Comparison of ENCODE assay signal across 16 cellular contexts in genomic region chr10:8897769-8898168, GRCh38.
DNase-seq lines count a peak whose midpoint lies in the region; ATAC-seq and TF ChIP-seq lines count a peak whose summit lies in the region.
"Had no signal": no experiment of that assay in that cellular context is flagged by ENCODE, and none has a peak within 500 bp of the region (broad histone marks: within the 10 kb centered on the region; RNA-seq: fewer than 3 reads in every experiment).

No MANE protein-coding gene starts in this region.

- H3K79me2 ChIP-seq in PC-9 (ENCODE audit: low read depth), result no peaks in the 10 kb centered on the region

- H3K9me3 ChIP-seq in PC-9 (ENCODE audit: insufficient read depth, low read depth), result no peaks in the 10 kb centered on the region
- H3K9me3 ChIP-seq: BLaER1 had no signal

- intact Hi-C loops in PC-9 (cut with micrococcal nuclease; ENCODE audit: unreplicated experiment), result no loop called here

- H3K27me3 Mint-ChIP-seq in activated CD8-positive, alpha-beta memory T cell treated with anti-CD3 and anti-CD28 coated beads, Interleukin-2, amount 10 ng/mL, durations not matched to agents 7 days and 5 days, result no peaks in the 10 kb centered on the region
- no peaks in the 10 kb centered on the region for H3K27me3 Mint-ChIP-seq in stimulated activated naive CD8-positive, alpha-beta T cell treated with anti-CD3 and anti-CD28 coated beads, Interleukin-15, Interleukin-2, amounts not matched to agents 100 ng/mL and 50 ng/mL, for 24 hours
- H3K27me3 Mint-ChIP-seq in stimulated activated naive CD8-positive, alpha-beta T cell treated with anti-CD3 and anti-CD28 coated beads, Interleukin-15, amount 100 ng/mL, for 72 hours, result no peaks in the 10 kb centered on the region
- no peaks in the 10 kb centered on the region for H3K27me3 Mint-ChIP-seq in activated CD4-positive, alpha-beta memory T cell treated with anti-CD3 and anti-CD28 coated beads, Interleukin-2, amount 10 ng/mL, durations not matched to agents 7 days and 5 days

- no peak overlapping the region for H2AFZ ChIP-seq in PC-9

- H3K9me2 ChIP-seq in PC-9 (ENCODE audit: insufficient read depth), result no peaks in the 10 kb centered on the region

- ATAC-seq in activated CD8-positive, alpha-beta memory T cell treated with anti-CD3 and anti-CD28 coated beads, Interleukin-2, amount 10 ng/mL, durations not matched to agents 7 days and 5 days, result peak; percentile 27
- no peak for ATAC-seq in stimulated activated naive CD8-positive, alpha-beta T cell treated with anti-CD3 and anti-CD28 coated beads, Interleukin-15, amount 100 ng/mL, for 72 hours

- no peaks in the 10 kb centered on the region for H3F3A ChIP-seq in PC-9 (ENCODE audit: insufficient read depth, low read depth)

- no peak overlapping the region for H3K27ac ChIP-seq in PC-9
- H3K27ac ChIP-seq: 22Rv1, BLaER1 had no signal

- no peaks in the 10 kb centered on the region for H3K4me1 ChIP-seq in PC-9 (replicated peaks; ENCODE audit: insufficient read depth)

- no peaks in the 10 kb centered on the region for H3K4me1 Mint-ChIP-seq in activated CD8-positive, alpha-beta memory T cell treated with anti-CD3 and anti-CD28 coated beads, Interleukin-2, amount 10 ng/mL, durations not matched to agents 7 days and 5 days
- H3K4me1 Mint-ChIP-seq in stimulated activated naive CD8-positive, alpha-beta T cell treated with anti-CD3 and anti-CD28 coated beads, Interleukin-15, Interleukin-2, amounts not matched to agents 100 ng/mL and 50 ng/mL, for 24 hours (ENCODE audit: low read depth), result peaks cover 35% of the 10 kb centered on the region
- peaks cover 17% of the 10 kb centered on the region for H3K4me1 Mint-ChIP-seq in stimulated activated naive CD8-positive, alpha-beta T cell treated with anti-CD3 and anti-CD28 coated beads, Interleukin-15, amount 100 ng/mL, for 72 hours
- peaks cover 10% of the 10 kb centered on the region for H3K4me1 Mint-ChIP-seq in activated CD4-positive, alpha-beta memory T cell treated with anti-CD3 and anti-CD28 coated beads, Interleukin-2, amount 10 ng/mL, durations not matched to agents 7 days and 5 days

- H3K36me3 Mint-ChIP-seq in activated CD8-positive, alpha-beta memory T cell treated with anti-CD3 and anti-CD28 coated beads, Interleukin-2, amount 10 ng/mL, durations not matched to agents 7 days and 5 days, result no peaks in the 10 kb centered on the region
- H3K36me3 Mint-ChIP-seq in stimulated activated naive CD8-positive, alpha-beta T cell treated with anti-CD3 and anti-CD28 coated beads, Interleukin-15, Interleukin-2, amounts not matched to agents 100 ng/mL and 50 ng/mL, for 24 hours (ENCODE audit: low read depth), result peaks cover 4% of the 10 kb centered on the region
- H3K36me3 Mint-ChIP-seq in activated CD4-positive, alpha-beta memory T cell treated with anti-CD3 and anti-CD28 coated beads, Interleukin-2, amount 10 ng/mL, durations not matched to agents 7 days and 5 days (ENCODE audit: low read depth), result no peaks in the 10 kb centered on the region

- POLR2A ChIA-PET in activated CD4-positive, alpha-beta memory T cell treated with anti-CD3 and anti-CD28 coated beads, Interleukin-2, amount 10 ng/mL, durations not matched to agents 7 days and 5 days (lab: Charles Lee), result interaction anchor here (1.0 kb wide), 1 partner anchor 14 kb away, joined by 3 read pairs; no protein-coding TSS in a partner anchor
- POLR2A ChIA-PET in PC-9 (lab: Charles Lee; ENCODE audit: unreplicated experiment), result no interaction called here

- no peaks in the 10 kb centered on the region for H3K27me3 ChIP-seq in PC-9 (ENCODE audit: insufficient read depth, low read depth)
- H3K27me3 ChIP-seq: BLaER1 had no signal

- no peak overlapping the region for H3K4me3 ChIP-seq in PC-9
- H3K4me3 ChIP-seq: BLaER1 had no signal

- no peak for DNase-seq in activated CD8-positive, alpha-beta memory T cell treated with anti-CD3 and anti-CD28 coated beads, Interleukin-2, amount 10 ng/mL, durations not matched to agents 7 days and 5 days
- DNase-seq in activated CD8-positive, alpha-beta memory T cell treated with anti-CD3 and anti-CD28 coated beads, Interleukin-2, amount 50 U/mL, for 48 hours, result no peak
- DNase-seq in stimulated activated naive CD8-positive, alpha-beta T cell treated with anti-CD3 and anti-CD28 coated beads, Interleukin-15, amount 100 ng/mL, for 72 hours, result no peak
- no peak for DNase-seq in activated CD4-positive, alpha-beta memory T cell treated with anti-CD3 and anti-CD28 coated beads, Interleukin-2, amount 10 ng/mL, durations not matched to agents 7 days and 5 days
- no peak for DNase-seq in PC-9
- no peak for DNase-seq in SW480 (ENCODE audit: low spot score)
- no peak for DNase-seq in NCI-H446 treated with DMSO at 0.1 percent for 48 hours (lab: John Stamatoyannopoulos, UW)
- DNase-seq: COR-L47, DMS153, DMS79 treated with DMSO at 0.1 percent for 48 hours, EL, HCEC 1CT, HFFc6 had no signal

- H3K4me2 ChIP-seq in PC-9, result no peak overlapping the region

- no peak for TF ChIP-seq CTCF in PC-9 (conservative IDR thresholded peaks at IDR 0.05)

- peak overlapping the region; percentile 2 for H3K27ac Mint-ChIP-seq in activated CD8-positive, alpha-beta memory T cell treated with anti-CD3 and anti-CD28 coated beads, Interleukin-2, amount 10 ng/mL, durations not matched to agents 7 days and 5 days
- H3K27ac Mint-ChIP-seq in stimulated activated naive CD8-positive, alpha-beta T cell treated with anti-CD3 and anti-CD28 coated beads, Interleukin-15, Interleukin-2, amounts not matched to agents 100 ng/mL and 50 ng/mL, for 24 hours, result peak overlapping the region; percentile 74
- H3K27ac Mint-ChIP-seq in stimulated activated naive CD8-positive, alpha-beta T cell treated with anti-CD3 and anti-CD28 coated beads, Interleukin-15, amount 100 ng/mL, for 72 hours, result no peak overlapping the region
- H3K27ac Mint-ChIP-seq in activated CD4-positive, alpha-beta memory T cell treated with anti-CD3 and anti-CD28 coated beads, Interleukin-2, amount 10 ng/mL, durations not matched to agents 7 days and 5 days, result peak overlapping the region; percentile 62
- H3K27ac Mint-ChIP-seq: HFFc6 had no signal

- no peaks in the 10 kb centered on the region for H4K20me1 ChIP-seq in PC-9 (ENCODE audit: insufficient read depth)
- H4K20me1 ChIP-seq: BLaER1 had no signal

- BruUV-seq in PC-9 (replicated peaks; lab: Mats Ljungman, UMichigan), result no TSS peak

- no peak overlapping the region for H3K4me3 Mint-ChIP-seq in activated CD8-positive, alpha-beta memory T cell treated with anti-CD3 and anti-CD28 coated beads, Interleukin-2, amount 10 ng/mL, durations not matched to agents 7 days and 5 days
- peak overlapping the region; percentile 45 for H3K4me3 Mint-ChIP-seq in stimulated activated naive CD8-positive, alpha-beta T cell treated with anti-CD3 and anti-CD28 coated beads, Interleukin-15, Interleukin-2, amounts not matched to agents 100 ng/mL and 50 ng/mL, for 24 hours
- H3K4me3 Mint-ChIP-seq in stimulated activated naive CD8-positive, alpha-beta T cell treated with anti-CD3 and anti-CD28 coated beads, Interleukin-15, amount 100 ng/mL, for 72 hours, result no peak overlapping the region
- H3K4me3 Mint-ChIP-seq in activated CD4-positive, alpha-beta memory T cell treated with anti-CD3 and anti-CD28 coated beads, Interleukin-2, amount 10 ng/mL, durations not matched to agents 7 days and 5 days, result peak overlapping the region; percentile 37
- H3K4me3 Mint-ChIP-seq: HFFc6 had no signal

- CTCF ChIA-PET in activated CD8-positive, alpha-beta memory T cell treated with anti-CD3 and anti-CD28 coated beads, Interleukin-2, amount 10 ng/mL, durations not matched to agents 7 days and 5 days (lab: Charles Lee), result no interaction called here
- CTCF ChIA-PET in activated CD4-positive, alpha-beta memory T cell treated with anti-CD3 and anti-CD28 coated beads, Interleukin-2, amount 10 ng/mL, durations not matched to agents 7 days and 5 days (lab: Charles Lee), result interaction anchor here (1.1 kb wide), 1 partner anchor 18 kb away, joined by 3 read pairs; no protein-coding TSS in a partner anchor
- CTCF ChIA-PET in PC-9 (lab: Charles Lee), result no interaction called here

- no peaks in the 10 kb centered on the region for H3K9me3 Mint-ChIP-seq in activated CD8-positive, alpha-beta memory T cell treated with anti-CD3 and anti-CD28 coated beads, Interleukin-2, amount 10 ng/mL, durations not matched to agents 7 days and 5 days (ENCODE audit: low read depth)
- peaks cover 4% of the 10 kb centered on the region for H3K9me3 Mint-ChIP-seq in stimulated activated naive CD8-positive, alpha-beta T cell treated with anti-CD3 and anti-CD28 coated beads, Interleukin-15, Interleukin-2, amounts not matched to agents 100 ng/mL and 50 ng/mL, for 24 hours
- H3K9me3 Mint-ChIP-seq in stimulated activated naive CD8-positive, alpha-beta T cell treated with anti-CD3 and anti-CD28 coated beads, Interleukin-15, amount 100 ng/mL, for 72 hours, result no peaks in the 10 kb centered on the region
- no peaks in the 10 kb centered on the region for H3K9me3 Mint-ChIP-seq in activated CD4-positive, alpha-beta memory T cell treated with anti-CD3 and anti-CD28 coated beads, Interleukin-2, amount 10 ng/mL, durations not matched to agents 7 days and 5 days

- H3K36me3 ChIP-seq in PC-9 (ENCODE audit: low read depth), result no peaks in the 10 kb centered on the region
- H3K36me3 ChIP-seq: BLaER1 had no signal

Comparison
In these comparisons a context has a peak if more than half of its experiments do, and no peak if none do; other contexts are left out.
1. H3K27ac Mint-ChIP-seq: peak in activated CD8-positive, alpha-beta memory T cell treated with anti-CD3 and anti-CD28 coated beads, Interleukin-2, amount 10 ng/mL, durations not matched to agents 7 days and 5 days (single experiment), stimulated activated naive CD8-positive, alpha-beta T cell treated with anti-CD3 and anti-CD28 coated beads, Interleukin-15, Interleukin-2, amounts not matched to agents 100 ng/mL and 50 ng/mL, for 24 hours (single experiment) and activated CD4-positive, alpha-beta memory T cell treated with anti-CD3 and anti-CD28 coated beads, Interleukin-2, amount 10 ng/mL, durations not matched to agents 7 days and 5 days (single experiment); none in stimulated activated naive CD8-positive, alpha-beta T cell treated with anti-CD3 and anti-CD28 coated beads, Interleukin-15, amount 100 ng/mL, for 72 hours (0 of 2).
2. H3K4me3 Mint-ChIP-seq: peak in stimulated activated naive CD8-positive, alpha-beta T cell treated with anti-CD3 and anti-CD28 coated beads, Interleukin-15, Interleukin-2, amounts not matched to agents 100 ng/mL and 50 ng/mL, for 24 hours (single experiment) and activated CD4-positive, alpha-beta memory T cell treated with anti-CD3 and anti-CD28 coated beads, Interleukin-2, amount 10 ng/mL, durations not matched to agents 7 days and 5 days (single experiment); none in activated CD8-positive, alpha-beta memory T cell treated with anti-CD3 and anti-CD28 coated beads, Interleukin-2, amount 10 ng/mL, durations not matched to agents 7 days and 5 days (single experiment) and stimulated activated naive CD8-positive, alpha-beta T cell treated with anti-CD3 and anti-CD28 coated beads, Interleukin-15, amount 100 ng/mL, for 72 hours (0 of 2).